In the genomic region with DNA sequence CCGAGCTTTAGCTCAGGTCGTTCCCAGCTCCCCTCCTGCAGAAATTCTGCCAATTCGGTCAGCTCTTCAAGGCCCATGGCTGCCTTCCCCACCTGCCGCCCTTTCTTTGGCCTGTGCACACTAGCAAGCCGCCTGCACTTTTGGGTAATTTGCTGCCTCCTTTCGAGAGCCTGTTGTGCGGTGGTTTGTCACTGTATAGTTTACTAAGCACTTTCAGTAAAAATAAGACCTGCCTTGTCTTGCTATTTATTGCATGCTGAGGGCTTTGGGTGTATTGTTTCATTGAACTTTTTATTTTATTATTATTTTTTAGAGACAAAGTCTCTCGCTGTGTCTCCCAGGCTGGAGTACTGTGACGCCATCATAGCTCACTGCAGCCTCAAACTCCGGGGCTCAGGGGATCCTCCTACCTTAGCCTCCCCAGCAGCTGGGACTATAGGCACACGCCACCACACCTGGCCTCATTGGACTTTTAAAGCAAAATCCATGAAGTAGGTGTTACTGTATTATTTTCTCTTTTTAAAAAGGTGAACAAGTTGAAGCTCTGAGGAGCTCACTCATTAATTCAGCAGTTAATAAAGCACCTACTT, we compare ENCODE assay signal across 9 cellular contexts. TPM values are rescaled to one million over a fixed set of nuclear protein-coding genes. Genes with fewer than 3 reads are reported as not detected.
A peak's percentile ranks its signal among the peaks of the same experiment; 100 is the strongest.
DNase-seq lines count a peak whose midpoint lies in the region; ATAC-seq and TF ChIP-seq lines count a peak whose summit lies in the region.
"Had no signal": no experiment of that assay in that cellular context is flagged by ENCODE, and none has a peak within 500 bp of the region (broad histone marks: within the 10 kb centered on the region; RNA-seq: fewer than 3 reads in every experiment).

No MANE protein-coding gene starts in this region.

- H3K4me3 ChIP-seq in adipocyte (ENCODE audit: low read length) (peak overlapping the region; percentile 67), mesodermal cell (ENCODE audit: extremely low read depth, insufficient read depth, low read length, poor library complexity, severe bottlenecking) (peak overlapping the region; percentile 36), tibial nerve (peak overlapping the region; percentile 17 to 49 (median 38)), HAP-1 (no peak overlapping the region)

- peaks cover 4% of the 10 kb centered on the region for H3K36me3 ChIP-seq in adipocyte (ENCODE audit: control insufficient read depth, insufficient read depth, low read length, severe bottlenecking)
- H3K36me3 ChIP-seq in mesodermal cell (ENCODE audit: control insufficient read depth, insufficient read depth, low read length) = peaks cover 4% of the 10 kb centered on the region
- H3K36me3 ChIP-seq in tibial nerve = no peaks in the 10 kb centered on the region
- H3K36me3 ChIP-seq in HAP-1 (replicated peaks) = no peaks in the 10 kb centered on the region

- peak overlapping the region; percentile 92 for H3K9ac ChIP-seq in adipocyte (ENCODE audit: low read length)

- TF ChIP-seq CTCF in tibial nerve (IDR thresholded peaks at IDR 0.05) = no peak

- no peaks in the 10 kb centered on the region for H3K9me3 Mint-ChIP-seq in activated naive CD4-positive, alpha-beta T cell treated with anti-CD3 and anti-CD28 coated beads, Interleukin-2, amount 10 ng/mL, durations not matched to agents 7 days and 5 days

- no peak for TF ChIP-seq EP300 in tibial nerve (IDR thresholded peaks at IDR 0.05)

- H3K4me1 ChIP-seq in adipocyte (ENCODE audit: control insufficient read depth, insufficient read depth, low read length) = peaks cover 69% of the 10 kb centered on the region
- H3K4me1 ChIP-seq in mesodermal cell (ENCODE audit: control insufficient read depth, insufficient read depth, low read length, poor library complexity, severe bottlenecking) = peaks cover 42% of the 10 kb centered on the region
- peaks cover 0 to 39% (median 22%) of the 10 kb centered on the region in 4 donors for H3K4me1 ChIP-seq in tibial nerve
- peaks cover 12% of the 10 kb centered on the region for H3K4me1 ChIP-seq in HAP-1

- peak overlapping the region; percentile 70 for H3K4me3 Mint-ChIP-seq in activated naive CD4-positive, alpha-beta T cell treated with anti-CD3 and anti-CD28 coated beads, Interleukin-2, amount 10 ng/mL, durations not matched to agents 7 days and 5 days

- CTCF ChIA-PET in activated naive CD4-positive, alpha-beta T cell treated with anti-CD3 and anti-CD28 coated beads, Interleukin-2, amount 10 ng/mL, durations not matched to agents 7 days and 5 days (lab: Charles Lee) = interaction anchor here (1.1 to 2.1 kb wide), 5 partner anchors 13 to 175 kb away, joined by 4 to 11 read pairs (median 4); no protein-coding TSS in a partner anchor

- H3K9me3 ChIP-seq in adipocyte (ENCODE audit: control insufficient read depth, low read length) = no peaks in the 10 kb centered on the region
- H3K9me3 ChIP-seq in mesodermal cell (ENCODE audit: control insufficient read depth, low read length) = no peaks in the 10 kb centered on the region
- H3K9me3 ChIP-seq in tibial nerve = no peaks in the 10 kb centered on the region
- no peaks in the 10 kb centered on the region for H3K9me3 ChIP-seq in HAP-1

- no peak for DNase-seq in activated naive CD4-positive, alpha-beta T cell treated with anti-CD3 and anti-CD28 coated beads, Interleukin-2, amount 10 ng/mL, durations not matched to agents 7 days and 5 days
- DNase-seq in activated naive CD4-positive, alpha-beta T cell (lab: John Stamatoyannopoulos, UW) = no peak
- DNase-seq in adipocyte (ENCODE audit: low read depth) = no peak
- no peak for DNase-seq in tibial nerve (ENCODE audit: low spot score in 2 of 2)
- no peak for DNase-seq in HAP-1 (ENCODE audit: low spot score in 2 of 2)
- DNase-seq: COR-L47 had no signal

- no peak for TF ChIP-seq POLR2A in tibial nerve (IDR thresholded peaks at IDR 0.05)

- no peaks in the 10 kb centered on the region for H3K36me3 Mint-ChIP-seq in activated naive CD4-positive, alpha-beta T cell treated with anti-CD3 and anti-CD28 coated beads, Interleukin-2, amount 10 ng/mL, durations not matched to agents 7 days and 5 days

- H3K27me3 ChIP-seq in adipocyte (replicated peaks; ENCODE audit: control insufficient read depth, insufficient read depth, low read length) = no peaks in the 10 kb centered on the region
- H3K27me3 ChIP-seq in tibial nerve = no peaks in the 10 kb centered on the region
- no peaks in the 10 kb centered on the region for H3K27me3 ChIP-seq in HAP-1 (ENCODE audit: low read depth)

- in situ Hi-C loops in HAP-1 (cut with MboI; ENCODE audit: low sequenced_read_pairs) = no loop called here

- H3K27ac Mint-ChIP-seq in activated naive CD4-positive, alpha-beta T cell treated with anti-CD3 and anti-CD28 coated beads, Interleukin-2, amount 10 ng/mL, durations not matched to agents 7 days and 5 days = peak overlapping the region; percentile 65

- H3K27ac ChIP-seq in mesodermal cell (ENCODE audit: low read depth, low read length, severe bottlenecking) = peak overlapping the region; percentile 96
- peak overlapping the region in 3 of 4 donors; percentile 67 to 83 (median 75) for H3K27ac ChIP-seq in tibial nerve

- H3K4me1 Mint-ChIP-seq in activated naive CD4-positive, alpha-beta T cell treated with anti-CD3 and anti-CD28 coated beads, Interleukin-2, amount 10 ng/mL, durations not matched to agents 7 days and 5 days = peaks cover 13% of the 10 kb centered on the region

- 36 to 82% methylated on average over 3 to 7 of the region's 11 CpGs for WGBS in mesodermal cell (ENCODE audit: insufficient coverage in 2 of 2), 2 experiments
- WGBS in tibial nerve, 2 donors = 25 to 32% methylated on average over 11 of the region's 11 CpGs

- H3K27me3 Mint-ChIP-seq in activated naive CD4-positive, alpha-beta T cell treated with anti-CD3 and anti-CD28 coated beads, Interleukin-2, amount 10 ng/mL, durations not matched to agents 7 days and 5 days = peaks cover 29% of the 10 kb centered on the region

- ATAC-seq in GM18520 (IDR thresholded peaks at IDR 0.05; ENCODE audit: unreplicated experiment) = no peak
- no peak for ATAC-seq in HG03175 (IDR thresholded peaks at IDR 0.05; ENCODE audit: unreplicated experiment)

RNA-seq across cellular contexts. Expression of gene FABP3, which starts 1.1 kb away (rescaled TPM):
- polyA plus RNA-seq in mesodermal cell (2013, experiment 1 of 2) = 34.6 TPM
- 28.3 TPM for polyA plus RNA-seq in mesodermal cell (2013, experiment 2 of 2)
- 1 to 10 TPM in 3 of 4 donors, under 1 TPM in 1; 0.98 to 8.1 (median 3.4) TPM for total RNA-seq in tibial nerve

RNA-seq across cellular contexts. Expression of gene SERINC2, which starts 39.0 kb away (rescaled TPM):
- polyA plus RNA-seq in mesodermal cell (2013, experiment 1 of 2) = 16.1 TPM
- polyA plus RNA-seq in mesodermal cell (2013, experiment 2 of 2) = 13.4 TPM
- 1 to 10 TPM in 3 of 4 donors, under 1 TPM in 1; 0.42 to 4.3 (median 2.3) TPM for total RNA-seq in tibial nerve
